In genomic region chr1:204637985-204638356, GRCh38 we compare ENCODE assay signal across 1 cellular context.
TF ChIP-seq lines count a peak whose summit lies in the region.

No MANE protein-coding gene starts in this region.

TF ChIP-seq in K562, 482 proteins besides CTCF, POLR2A, EP300 and RAD21 (continued from another document):
- TF ChIP-seq ZNF695 (CRISPR knock-in tag; IDR thresholded peaks at IDR 0.05) (no peak), MCM2 (IDR thresholded peaks at IDR 0.05; ENCODE audit: low read depth) (no peak), CSDE1 (IDR thresholded peaks at IDR 0.05) (no peak), KDM5B (IDR thresholded peaks at IDR 0.05; ENCODE audit: insufficient replicate concordance, low read depth, low read length) (no peak), SOX6 (IDR thresholded peaks at IDR 0.05) (no peak), ZNF175 (CRISPR knock-in tag; IDR thresholded peaks at IDR 0.05; ENCODE audit: low read depth) (no peak), U2AF1 (optimal IDR thresholded peaks at IDR 0.05; ENCODE audit: low read depth, low read length) (no peak), TRIM25 (IDR thresholded peaks at IDR 0.05; ENCODE audit: borderline replicate concordance) (no peak)
